In genomic region chr5:1003296-1003937, GRCh38 we compare ENCODE assay signal across 10 cellular contexts. TPM values are rescaled to one million over a fixed set of nuclear protein-coding genes. Genes with fewer than 3 reads are reported as not detected.
DNase-seq lines count a peak whose midpoint lies in the region; ATAC-seq and TF ChIP-seq lines count a peak whose summit lies in the region.
"Had no signal": no experiment of that assay in that cellular context is flagged by ENCODE, and none has a peak within 500 bp of the region (broad histone marks: within the 10 kb centered on the region; RNA-seq: fewer than 3 reads in every experiment).

No MANE protein-coding gene starts in this region.

- peaks cover 24% of the 10 kb centered on the region for H3K4me1 Mint-ChIP-seq in activated naive CD4-positive, alpha-beta T cell treated with anti-CD3 and anti-CD28 coated beads, Interleukin-2, amount 50 U/mL, for 24 hours

- no peak overlapping the region for H3K27ac Mint-ChIP-seq in activated naive CD4-positive, alpha-beta T cell treated with anti-CD3 and anti-CD28 coated beads, Interleukin-2, amount 50 U/mL, for 24 hours

- TF ChIP-seq POLR2A in testis (IDR thresholded peaks at IDR 0.05), result no peak

- H3K27me3 ChIP-seq in testis, result no peaks in the 10 kb centered on the region

- DNase-seq in activated naive CD4-positive, alpha-beta T cell (lab: John Stamatoyannopoulos, UW), result no peak
- DNase-seq in RPMI8226, result peak; percentile 95
- DNase-seq in glomerular visceral epithelial cell (ENCODE audit: extremely low spot score), result peak; percentile 73
- peak; percentile 18 for DNase-seq in testis
- DNase-seq in SW 1271 (lab: John Stamatoyannopoulos, UW), result no peak
- DNase-seq: DND-41 had no signal

- H3K9me3 Mint-ChIP-seq in activated naive CD4-positive, alpha-beta T cell treated with anti-CD3 and anti-CD28 coated beads, Interleukin-2, amount 50 U/mL, for 24 hours, result no peaks in the 10 kb centered on the region

- H3K36me3 Mint-ChIP-seq in activated naive CD4-positive, alpha-beta T cell treated with anti-CD3 and anti-CD28 coated beads, Interleukin-2, amount 50 U/mL, for 24 hours, result no peaks in the 10 kb centered on the region

- ATAC-seq in HG02588 (IDR thresholded peaks at IDR 0.05; ENCODE audit: unreplicated experiment), result no peak
- no peak for ATAC-seq in HG02885 (IDR thresholded peaks at IDR 0.05; ENCODE audit: poor library complexity, unreplicated experiment)

- H3K4me3 Mint-ChIP-seq in activated naive CD4-positive, alpha-beta T cell treated with anti-CD3 and anti-CD28 coated beads, Interleukin-2, amount 50 U/mL, for 24 hours, result peak overlapping the region; percentile 62

- H3K4me3 ChIP-seq in testis, result peak overlapping the region; percentile 59 to 66

- intact Hi-C loops in testis (cut with DNase I; ENCODE audit: low total_unique reads), result no loop called here

- WGBS in testis, 2 donors, result 64 to 69% methylated on average over 18 to 21 of the region's 21 CpGs

- no peaks in the 10 kb centered on the region for H3K9me3 ChIP-seq in testis

- H3K4me1 ChIP-seq in testis, result peaks cover 14% of the 10 kb centered on the region

- no peaks in the 10 kb centered on the region for H3K36me3 ChIP-seq in testis (ENCODE audit: low read depth, missing control alignments)

- peaks cover 14% of the 10 kb centered on the region for H3K27me3 Mint-ChIP-seq in activated naive CD4-positive, alpha-beta T cell treated with anti-CD3 and anti-CD28 coated beads, Interleukin-2, amount 50 U/mL, for 24 hours

- no peak overlapping the region for H3K27ac ChIP-seq in testis

- no peak for TF ChIP-seq CTCF in testis (IDR thresholded peaks at IDR 0.05)

RNA-seq across cellular contexts. Expression of gene NKD2, which starts 5.2 kb away (rescaled TPM):
- 10 to 100 TPM; 31.6 to 42.1 TPM for total RNA-seq in testis
- 16.5 TPM for polyA plus RNA-seq in testis (ENCODE audit: insufficient read depth, low read depth, low replicate concordance)
- polyA plus RNA-seq: fibroblast of lung had no signal

Comparison
In these comparisons a context has a peak if more than half of its experiments do, and no peak if none do; other contexts are left out.
1. DNase-seq: peak in RPMI8226 (single experiment), glomerular visceral epithelial cell (single experiment) and testis (single experiment); none in activated naive CD4-positive, alpha-beta T cell (0 of 4) and SW 1271 (0 of 2).